2 cellular contexts compared by ENCODE assay signal in the genomic region with DNA sequence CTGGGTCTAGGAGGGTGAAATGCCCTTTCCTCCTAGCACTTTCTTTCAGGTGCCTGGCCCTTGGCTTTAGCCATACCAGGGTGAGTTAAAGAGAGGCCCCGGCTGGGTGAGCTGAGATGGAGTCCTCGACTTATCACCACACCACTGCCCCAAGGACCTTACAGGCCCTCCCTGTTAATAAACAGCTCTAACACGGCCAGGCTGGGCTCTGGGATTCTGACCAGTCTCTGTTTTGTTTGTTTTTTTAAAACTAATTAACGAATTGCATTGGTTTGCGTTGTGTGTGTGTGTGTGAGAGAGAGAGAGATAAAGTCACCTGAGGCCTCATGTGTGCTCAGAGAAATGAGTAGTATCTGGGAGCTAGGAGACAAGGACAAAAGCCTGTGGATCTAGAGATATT.
TF ChIP-seq lines count a peak whose summit lies in the region.

No MANE protein-coding gene starts in this region.

TF ChIP-seq in K562, 482 proteins besides CTCF, POLR2A, EP300 and RAD21:
- TF ChIP-seq CBFA2T3 (IDR thresholded peaks at IDR 0.05): peak; percentile 34
- TF ChIP-seq, protein P1, sequence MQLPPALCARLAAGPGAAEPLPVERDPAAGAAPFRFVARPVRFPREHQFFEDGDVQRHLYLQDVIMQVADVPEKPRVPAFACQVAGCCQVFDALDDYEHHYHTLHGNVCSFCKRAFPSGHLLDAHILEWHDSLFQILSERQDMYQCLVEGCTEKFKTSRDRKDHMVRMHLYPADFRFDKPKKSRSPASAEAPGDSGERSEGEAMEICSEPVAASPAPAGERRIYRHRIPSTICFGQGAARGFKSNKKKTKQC (CRISPR knock-in tag; IDR thresholded peaks at IDR 0.05): no peak

TF ChIP-seq in HepG2, 621 proteins besides CTCF, POLR2A, EP300 and RAD21:
- TF ChIP-seq ZNF251 (CRISPR knock-in tag; IDR thresholded peaks at IDR 0.05): no peak
- TF ChIP-seq TBX2 (CRISPR knock-in tag; IDR thresholded peaks at IDR 0.05; ENCODE audit: borderline replicate concordance): 0 out of 2 replicates have a peak, but pooled peaks have one; percentile 30
